8 cellular contexts compared by ENCODE assay signal in the genomic region with DNA sequence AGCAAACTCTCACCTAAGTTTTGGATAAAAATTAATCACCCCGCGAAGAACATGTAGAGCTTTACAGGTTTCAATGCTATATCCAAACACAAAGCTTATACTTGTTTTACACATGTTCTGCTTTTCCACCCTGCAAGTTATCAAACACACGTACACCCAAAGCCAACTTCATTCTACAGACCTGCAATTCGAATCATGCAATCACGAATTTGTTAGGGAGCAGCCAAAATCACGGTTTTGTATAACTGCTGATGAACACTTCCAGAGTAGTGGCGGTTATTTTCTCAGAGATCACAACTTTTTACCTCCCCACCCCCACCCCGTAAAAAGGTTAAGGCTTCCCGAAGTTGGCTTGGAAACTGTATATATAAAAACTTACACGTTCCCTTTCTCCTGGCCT. TPM values are rescaled to one million over a fixed set of nuclear protein-coding genes. Genes with fewer than 3 reads are reported as not detected.
A peak's percentile ranks its signal among the peaks of the same experiment; 100 is the strongest.
DNase-seq lines count a peak whose midpoint lies in the region; ATAC-seq and TF ChIP-seq lines count a peak whose summit lies in the region.

No MANE protein-coding gene starts in this region.

- H3K9ac ChIP-seq in NT2/D1 (ENCODE audit: insufficient read length, low read depth) (peak overlapping the region; percentile 96), neural progenitor cell (peak overlapping the region; percentile 90)

- no peaks in the 10 kb centered on the region for H3K9me3 ChIP-seq in CD8-positive, alpha-beta memory T cell (ENCODE audit: low read length)
- H3K9me3 ChIP-seq in NT2/D1 (ENCODE audit: insufficient read depth, low read length) (no peaks in the 10 kb centered on the region), neural progenitor cell (ENCODE audit: low read depth) (no peaks in the 10 kb centered on the region)

- POLR2A ChIA-PET in CD8-positive, alpha-beta memory T cell (lab: Charles Lee) = interaction anchor here (1.3 to 5.2 kb wide), 5 partner anchors 10 to 164 kb away, joined by 4 to 88 read pairs (median 9); a partner anchor contains a TSS

- peaks cover 42% of the 10 kb centered on the region for H3F3A ChIP-seq in neural progenitor cell (ENCODE audit: low read depth)

- H2AFZ ChIP-seq in neural progenitor cell (replicated peaks) = no peak overlapping the region

- H3K36me3 ChIP-seq in CD8-positive, alpha-beta memory T cell (ENCODE audit: insufficient read depth, low read length) = peaks cover 19% of the 10 kb centered on the region
- H3K36me3 ChIP-seq in NT2/D1 (ENCODE audit: insufficient read depth, insufficient read length, low read length) (peaks cover 53% of the 10 kb centered on the region), neural progenitor cell (peaks cover 31% of the 10 kb centered on the region)

- H3K36me3 Mint-ChIP-seq in CD8-positive, alpha-beta memory T cell = peaks cover 5 to 55% (median 14%) of the 10 kb centered on the region in 3 donors
- H3K36me3 Mint-ChIP-seq in effector memory CD8-positive, alpha-beta T cell (ENCODE audit: insufficient read depth) = peaks cover 65% of the 10 kb centered on the region
- H3K36me3 Mint-ChIP-seq in neural progenitor cell = peaks cover 38% of the 10 kb centered on the region

- H3K79me2 ChIP-seq in neural progenitor cell (ENCODE audit: low read depth) = peaks cover 54% of the 10 kb centered on the region

- peaks cover 3 to 6% of the 10 kb centered on the region in 2 donors for H3K27me3 Mint-ChIP-seq in CD8-positive, alpha-beta memory T cell
- H3K27me3 Mint-ChIP-seq in effector memory CD8-positive, alpha-beta T cell = peaks cover 0 to under 1% of the 10 kb centered on the region in 2 donors
- peaks cover 2% of the 10 kb centered on the region for H3K27me3 Mint-ChIP-seq in neural progenitor cell (ENCODE audit: insufficient read depth, low read depth)

- peaks cover 37 to 49% (median 38%) of the 10 kb centered on the region in 3 donors for H3K4me1 Mint-ChIP-seq in CD8-positive, alpha-beta memory T cell
- H3K4me1 Mint-ChIP-seq in effector memory CD8-positive, alpha-beta T cell (ENCODE audit: low read depth in 2 of 2) = peaks cover 29% of the 10 kb centered on the region in 2 donors
- peaks cover 38% of the 10 kb centered on the region for H3K4me1 Mint-ChIP-seq in neural progenitor cell

- H3K27ac ChIP-seq in CD8-positive, alpha-beta memory T cell (ENCODE audit: low read depth, low read length) = peak overlapping the region; percentile 94
- no peak overlapping the region for H3K27ac ChIP-seq in neural progenitor cell

- CTCF ChIA-PET in CD8-positive, alpha-beta memory T cell (lab: Charles Lee) = interaction anchor here (0.9 to 5.0 kb wide), 4 partner anchors 30 to 44 kb away, joined by 3 to 30 read pairs (median 7); a partner anchor contains a TSS

- ATAC-seq in effector memory CD8-positive, alpha-beta T cell (replicated peaks) = no peak
- ATAC-seq in GM19397 (IDR thresholded peaks at IDR 0.05; ENCODE audit: unreplicated experiment) = no peak
- no peak for ATAC-seq in HG02763 (IDR thresholded peaks at IDR 0.05; ENCODE audit: unreplicated experiment)

- H3K27ac Mint-ChIP-seq in CD8-positive, alpha-beta memory T cell = peak overlapping the region; percentile 92 to 97 (median 95)
- H3K27ac Mint-ChIP-seq in effector memory CD8-positive, alpha-beta T cell = peak overlapping the region; percentile 87 to 93
- no peak overlapping the region for H3K27ac Mint-ChIP-seq in neural progenitor cell

- H4K20me1 ChIP-seq in neural progenitor cell (ENCODE audit: low read depth) = peaks cover 51% of the 10 kb centered on the region

- peak overlapping the region; percentile 88 for H3K4me2 ChIP-seq in neural progenitor cell

- H3K4me3 ChIP-seq in CD8-positive, alpha-beta memory T cell (ENCODE audit: low read length) = peak overlapping the region; percentile 92
- H3K4me3 ChIP-seq in NT2/D1 (ENCODE audit: insufficient read length, low read depth) = peak overlapping the region; percentile 84
- peak overlapping the region; percentile 92 for H3K4me3 ChIP-seq in neural progenitor cell

- no peak for TF ChIP-seq CTCF in neural progenitor cell (IDR thresholded peaks at IDR 0.05)

- peaks cover 0 to 2% (median 0%) of the 10 kb centered on the region in 5 donors for H3K9me3 Mint-ChIP-seq in CD8-positive, alpha-beta memory T cell
- H3K9me3 Mint-ChIP-seq in effector memory CD8-positive, alpha-beta T cell = no peaks in the 10 kb centered on the region
- H3K9me3 Mint-ChIP-seq in neural progenitor cell = peaks cover 2% of the 10 kb centered on the region

- peaks cover 32% of the 10 kb centered on the region for H3K4me1 ChIP-seq in CD8-positive, alpha-beta memory T cell (ENCODE audit: insufficient read depth, low read length)
- H3K4me1 ChIP-seq in NT2/D1 (ENCODE audit: insufficient read depth, insufficient read length) = peaks cover 13% of the 10 kb centered on the region
- peaks cover 21% of the 10 kb centered on the region for H3K4me1 ChIP-seq in neural progenitor cell

- no peak for DNase-seq in CD8-positive, alpha-beta memory T cell
- DNase-seq in NT2/D1 (ENCODE audit: low read depth, low spot score) (no peak), neural progenitor cell (ENCODE audit: low spot score) (no peak), D341Med (ENCODE audit: low spot score) (no peak), head of caudate nucleus (no peak)
- no peak for DNase-seq in effector memory CD8-positive, alpha-beta T cell

- H3K27me3 ChIP-seq in CD8-positive, alpha-beta memory T cell (ENCODE audit: insufficient read depth, low read length, poor library complexity, severe bottlenecking) = no peaks in the 10 kb centered on the region
- H3K27me3 ChIP-seq in NT2/D1 (ENCODE audit: insufficient read depth, insufficient read length) (no peaks in the 10 kb centered on the region), neural progenitor cell (no peaks in the 10 kb centered on the region)

- intact Hi-C loops in head of caudate nucleus (cut with DNase I) = loop anchor here (5.0 kb wide), 1 partner anchor 40 kb away; no protein-coding TSS in a partner anchor

- peak overlapping the region; percentile 91 to 99 (median 94) for H3K4me3 Mint-ChIP-seq in CD8-positive, alpha-beta memory T cell
- peak overlapping the region; percentile 89 to 91 for H3K4me3 Mint-ChIP-seq in effector memory CD8-positive, alpha-beta T cell
- peak overlapping the region; percentile 93 for H3K4me3 Mint-ChIP-seq in neural progenitor cell

RNA-seq across cellular contexts. Expression of a gene that starts 1.4 kb away (rescaled TPM):
- 100 to 1,000 TPM; 420 to 421 TPM for total RNA-seq in CD8-positive, alpha-beta memory T cell
- polyA plus RNA-seq in CD8-positive, alpha-beta memory T cell = 201 TPM
- total RNA-seq in neural progenitor cell (ENCODE audit: low replicate concordance) = 516 and 903 TPM in 2 replicates

RNA-seq across cellular contexts. Expression of a gene that starts 34.1 kb away (rescaled TPM):
- total RNA-seq in CD8-positive, alpha-beta memory T cell = 10 to 100 TPM; 23.5 to 25.8 TPM
- 37.3 TPM for polyA plus RNA-seq in CD8-positive, alpha-beta memory T cell
- 85.0 and 130 TPM in 2 replicates for total RNA-seq in neural progenitor cell (ENCODE audit: low replicate concordance)
